1 cellular context compared by ENCODE assay signal in the genomic region with DNA sequence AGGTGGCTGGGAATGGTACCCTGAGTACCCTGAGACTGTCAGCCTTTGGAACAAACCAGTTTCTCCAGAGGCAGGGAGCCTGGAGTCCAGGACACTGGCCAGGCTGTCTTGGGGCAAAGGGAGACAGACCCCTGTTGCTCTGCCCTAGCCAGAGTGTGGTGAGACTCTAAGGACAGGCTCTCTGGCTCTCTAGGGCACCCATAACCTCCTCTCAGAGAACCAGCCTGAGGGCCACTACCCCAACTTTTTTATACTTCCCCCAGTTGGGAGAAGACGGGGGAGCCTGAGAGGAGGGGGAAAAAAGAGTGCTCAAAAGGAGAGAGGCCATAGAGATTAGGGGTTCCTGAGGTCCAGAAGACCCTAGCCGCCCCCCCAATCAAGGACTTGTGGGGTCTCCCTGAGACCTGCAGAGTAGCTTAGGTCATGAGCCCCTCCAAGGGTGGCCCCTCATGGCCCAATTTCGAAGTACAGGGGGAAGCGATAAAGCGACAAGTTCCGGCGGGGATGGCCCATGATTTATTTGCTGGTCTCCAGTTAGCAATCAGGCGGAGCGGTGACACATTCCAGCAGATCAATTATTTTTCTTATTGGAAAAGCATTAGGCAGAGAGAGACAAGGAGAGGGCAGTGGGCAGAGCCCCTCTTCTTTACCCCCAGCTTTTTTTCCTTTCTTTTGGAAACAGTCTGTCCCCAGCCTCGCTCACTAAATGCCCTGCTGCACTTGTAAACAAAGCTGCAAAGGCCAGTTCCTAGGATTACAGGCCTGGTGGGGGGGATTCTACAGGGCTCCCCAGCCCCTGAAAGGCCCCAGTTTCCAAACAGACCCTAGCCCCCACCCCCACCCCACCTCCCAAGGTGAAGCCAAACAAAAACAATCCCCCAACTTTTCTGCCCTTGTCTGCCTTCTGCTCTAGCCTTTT.
TF ChIP-seq lines count a peak whose summit lies in the region.

No MANE protein-coding gene starts in this region.

TF ChIP-seq in SK-N-SH treated with all-trans-retinoic acid at 6 μM for 48 hours, 23 proteins besides CTCF, POLR2A, EP300 and RAD21 (continued from another document):
- no peak for TF ChIP-seq ZNF565 (CRISPR knock-in tag; conservative IDR thresholded peaks at IDR 0.05; ENCODE audit: low read depth)
- TF ChIP-seq ZC3H10 (CRISPR knock-in tag; IDR thresholded peaks at IDR 0.05) = no peak
- no peak for TF ChIP-seq ESRRG (CRISPR knock-in tag; IDR thresholded peaks at IDR 0.05)
- no peak for TF ChIP-seq ZNF70 (CRISPR knock-in tag; IDR thresholded peaks at IDR 0.05)
- TF ChIP-seq, protein P1, sequence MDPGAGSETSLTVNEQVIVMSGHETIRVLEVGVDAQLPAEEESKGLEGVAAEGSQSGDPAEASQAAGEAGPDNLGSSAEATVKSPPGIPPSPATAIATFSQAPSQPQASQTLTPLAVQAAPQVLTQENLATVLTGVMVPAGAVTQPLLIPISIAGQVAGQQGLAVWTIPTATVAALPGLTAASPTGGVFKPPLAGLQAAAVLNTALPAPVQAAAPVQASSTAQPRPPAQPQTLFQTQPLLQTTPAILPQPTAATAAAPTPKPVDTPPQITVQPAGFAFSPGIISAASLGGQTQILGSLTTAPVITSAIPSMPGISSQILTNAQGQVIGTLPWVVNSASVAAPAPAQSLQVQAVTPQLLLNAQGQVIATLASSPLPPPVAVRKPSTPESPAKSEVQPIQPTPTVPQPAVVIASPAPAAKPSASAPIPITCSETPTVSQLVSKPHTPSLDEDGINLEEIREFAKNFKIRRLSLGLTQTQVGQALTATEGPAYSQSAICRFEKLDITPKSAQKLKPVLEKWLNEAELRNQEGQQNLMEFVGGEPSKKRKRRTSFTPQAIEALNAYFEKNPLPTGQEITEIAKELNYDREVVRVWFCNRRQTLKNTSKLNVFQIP (CRISPR knock-in tag; IDR thresholded peaks at IDR 0.05; ENCODE audit: borderline replicate concordance, low read depth) = no peak
- TF ChIP-seq PATZ1 (CRISPR knock-in tag; IDR thresholded peaks at IDR 0.05; ENCODE audit: borderline replicate concordance) = no peak
- TF ChIP-seq TSHZ2 (CRISPR knock-in tag; IDR thresholded peaks at IDR 0.05) = no peak
- TF ChIP-seq TOX (CRISPR knock-in tag; IDR thresholded peaks at IDR 0.05; ENCODE audit: borderline replicate concordance) = no peak
- TF ChIP-seq BACH2 (CRISPR knock-in tag; IDR thresholded peaks at IDR 0.05; ENCODE audit: borderline replicate concordance) = no peak
- no peak for TF ChIP-seq ZFP30 (CRISPR knock-in tag; IDR thresholded peaks at IDR 0.05)
- no peak for TF ChIP-seq ZNF8 (CRISPR knock-in tag; IDR thresholded peaks at IDR 0.05)
- TF ChIP-seq SNAI2 (CRISPR knock-in tag; IDR thresholded peaks at IDR 0.05) = no peak
- TF ChIP-seq ARNTL (CRISPR knock-in tag; IDR thresholded peaks at IDR 0.05; ENCODE audit: borderline replicate concordance, low read depth) = no peak
- no peak for TF ChIP-seq RARB (CRISPR knock-in tag; IDR thresholded peaks at IDR 0.05)
